ENCODE assay signal across 15 cellular contexts in genomic region chr9:129206401-129206800, GRCh38. TPM values are rescaled to one million over a fixed set of nuclear protein-coding genes. Genes with fewer than 3 reads are reported as not detected.
DNase-seq lines count a peak whose midpoint lies in the region; ATAC-seq and TF ChIP-seq lines count a peak whose summit lies in the region.
"Had no signal": no experiment of that assay in that cellular context is flagged by ENCODE, and none has a peak within 500 bp of the region (broad histone marks: within the 10 kb centered on the region; RNA-seq: fewer than 3 reads in every experiment).

No MANE protein-coding gene starts in this region.

- no peaks in the 10 kb centered on the region for H3K9me3 Mint-ChIP-seq in activated naive CD8-positive, alpha-beta T cell (ENCODE audit: low read depth)
- H3K9me3 Mint-ChIP-seq in activated naive CD8-positive, alpha-beta T cell treated with anti-CD3 and anti-CD28 coated beads, Interleukin-2, amount 50 U/mL, for 24 hours = no peaks in the 10 kb centered on the region
- no peaks in the 10 kb centered on the region for H3K9me3 Mint-ChIP-seq in central memory CD8-positive, alpha-beta T cell

- H3K9me2 ChIP-seq in Loucy (replicated peaks; ENCODE audit: low read depth, low read length) = no peaks in the 10 kb centered on the region

- H3K4me3 Mint-ChIP-seq in activated naive CD8-positive, alpha-beta T cell = peak overlapping the region; percentile 69
- no peak overlapping the region for H3K4me3 Mint-ChIP-seq in activated naive CD8-positive, alpha-beta T cell treated with anti-CD3 and anti-CD28 coated beads, Interleukin-2, amount 50 U/mL, for 24 hours
- peak overlapping the region; percentile 18 for H3K4me3 Mint-ChIP-seq in central memory CD8-positive, alpha-beta T cell

- DNase-seq in activated naive CD8-positive, alpha-beta T cell treated with anti-CD3 and anti-CD28 coated beads, Interleukin-2, amount 50 U/mL, for 24 hours = no peak
- DNase-seq in central memory CD8-positive, alpha-beta T cell (ENCODE audit: low spot score in 2 of 2) = no peak
- no peak for DNase-seq in AG08396 (ENCODE audit: low spot score)
- no peak for DNase-seq in omental fat pad (ENCODE audit: low spot score)
- DNase-seq: COR-L47; HCEC 1CT; MV-4-11; NCI-H1436; NCI-H2029 treated with DMSO at 0.1 percent for 48 hours; NCI-H524; NK-92 treated with Interleukin-12 subunit alpha and Interleukin-12 subunit beta, amount 100 ng/mL, for 24 hours had no signal

- peaks cover 37% of the 10 kb centered on the region for H3K4me1 Mint-ChIP-seq in activated naive CD8-positive, alpha-beta T cell (ENCODE audit: low read depth)
- peaks cover 39% of the 10 kb centered on the region for H3K4me1 Mint-ChIP-seq in activated naive CD8-positive, alpha-beta T cell treated with anti-CD3 and anti-CD28 coated beads, Interleukin-2, amount 50 U/mL, for 24 hours
- H3K4me1 Mint-ChIP-seq in central memory CD8-positive, alpha-beta T cell = peaks cover 21% of the 10 kb centered on the region

- H3K36me3 Mint-ChIP-seq in activated naive CD8-positive, alpha-beta T cell = peaks cover 2% of the 10 kb centered on the region
- H3K36me3 Mint-ChIP-seq in activated naive CD8-positive, alpha-beta T cell treated with anti-CD3 and anti-CD28 coated beads, Interleukin-2, amount 50 U/mL, for 24 hours (ENCODE audit: low read depth) = no peaks in the 10 kb centered on the region
- H3K36me3 Mint-ChIP-seq in central memory CD8-positive, alpha-beta T cell (ENCODE audit: insufficient read depth) = peaks cover 5% of the 10 kb centered on the region

- peak overlapping the region; percentile 90 for H3K27ac Mint-ChIP-seq in activated naive CD8-positive, alpha-beta T cell
- H3K27ac Mint-ChIP-seq in activated naive CD8-positive, alpha-beta T cell treated with anti-CD3 and anti-CD28 coated beads, Interleukin-2, amount 50 U/mL, for 24 hours = no peak overlapping the region
- H3K27ac Mint-ChIP-seq in central memory CD8-positive, alpha-beta T cell (ENCODE audit: low read depth) = peak overlapping the region; percentile 35

- 99% methylated on average over 2 of the region's 2 CpGs for WGBS in thymus

- no peak overlapping the region for H3K9ac ChIP-seq in Loucy (ENCODE audit: low read depth, low read length, poor library complexity, severe bottlenecking)
- H3K9ac ChIP-seq: BLaER1 had no signal

- H3K36me3 ChIP-seq in Loucy (ENCODE audit: insufficient read depth, low read length) = no peaks in the 10 kb centered on the region
- H3K36me3 ChIP-seq in thymus (ENCODE audit: control insufficient read depth, insufficient read depth) = no peaks in the 10 kb centered on the region
- H3K36me3 ChIP-seq: BLaER1 had no signal

- H3K27me3 ChIP-seq in Loucy (ENCODE audit: insufficient read depth, low read length, poor library complexity, severe bottlenecking) = no peaks in the 10 kb centered on the region
- H3K27me3 ChIP-seq in thymus (ENCODE audit: control insufficient read depth, insufficient read depth) = no peaks in the 10 kb centered on the region
- H3K27me3 ChIP-seq: BLaER1 had no signal

- H3K9me3 ChIP-seq in Loucy (ENCODE audit: insufficient read depth, low read depth, low read length) = no peaks in the 10 kb centered on the region
- no peaks in the 10 kb centered on the region for H3K9me3 ChIP-seq in thymus (ENCODE audit: control insufficient read depth)
- H3K9me3 ChIP-seq: BLaER1 had no signal

- H2AFZ ChIP-seq in Loucy (ENCODE audit: low read length) = peak overlapping the region; percentile 36; the same call in 1 of the 2 replicates

- H3K27me3 Mint-ChIP-seq in activated naive CD8-positive, alpha-beta T cell = no peaks in the 10 kb centered on the region
- H3K27me3 Mint-ChIP-seq in activated naive CD8-positive, alpha-beta T cell treated with anti-CD3 and anti-CD28 coated beads, Interleukin-2, amount 50 U/mL, for 24 hours = no peaks in the 10 kb centered on the region
- H3K27me3 Mint-ChIP-seq in central memory CD8-positive, alpha-beta T cell = no peaks in the 10 kb centered on the region

- H3K4me3 ChIP-seq in Loucy (ENCODE audit: low read length, poor library complexity, severe bottlenecking) = no peak overlapping the region
- H3K4me3 ChIP-seq in thymus (ENCODE audit: low read length) = no peak overlapping the region
- H3K4me3 ChIP-seq: BLaER1 had no signal

- no peak overlapping the region for H3K4me2 ChIP-seq in Loucy (ENCODE audit: low read depth, low read length, poor library complexity, severe bottlenecking)

- H4K20me1 ChIP-seq in Loucy (ENCODE audit: insufficient read depth, low read length, poor library complexity, severe bottlenecking) = no peaks in the 10 kb centered on the region
- H4K20me1 ChIP-seq: BLaER1 had no signal

- no peak for TF ChIP-seq CTCF in Loucy (conservative IDR thresholded peaks at IDR 0.05; ENCODE audit: low read length)
- no peak for TF ChIP-seq CTCF in omental fat pad (IDR thresholded peaks at IDR 0.05)

- no peak for ATAC-seq in activated naive CD8-positive, alpha-beta T cell treated with anti-CD3 and anti-CD28 coated beads, Interleukin-2, amount 50 U/mL, for 24 hours
- no peak for ATAC-seq in central memory CD8-positive, alpha-beta T cell (replicated peaks; ENCODE audit: extremely low read depth, poor library complexity, severe bottlenecking)
- no peak for ATAC-seq in omental fat pad (ENCODE audit: low FRiP score)

- H3K27ac ChIP-seq in thymus (ENCODE audit: low read depth) = peak overlapping the region; percentile 68
- H3K27ac ChIP-seq: BLaER1 had no signal

- no peaks in the 10 kb centered on the region for H3F3A ChIP-seq in Loucy (ENCODE audit: low read depth)

- no peaks in the 10 kb centered on the region for H3K79me2 ChIP-seq in Loucy (ENCODE audit: insufficient read depth, low read length)

- H3K4me1 ChIP-seq in Loucy (ENCODE audit: insufficient read depth, low read length, poor library complexity, severe bottlenecking) (peaks cover 8% of the 10 kb centered on the region), thymus (ENCODE audit: control insufficient read depth, insufficient read depth, low read length) (peaks cover 27% of the 10 kb centered on the region)

RNA-seq across cellular contexts. Expression of gene IER5L, which starts 28.3 kb away (rescaled TPM):
- polyA plus RNA-seq in thymus = 13.7 TPM
- 10 to 100 TPM in 3 of 4 donors, 1 to 10 TPM in 1; 9.0 to 23.9 (median 20.2) TPM for total RNA-seq in omental fat pad
